11 cellular contexts compared by ENCODE assay signal in genomic region chr3:182925330-182925943, GRCh38. TPM values are rescaled to one million over a fixed set of nuclear protein-coding genes. Genes with fewer than 3 reads are reported as not detected.
DNase-seq lines count a peak whose midpoint lies in the region; ATAC-seq, FAIRE-seq and TF ChIP-seq lines count a peak whose summit lies in the region.
"Had no signal": no experiment of that assay in that cellular context is flagged by ENCODE, and none has a peak within 500 bp of the region (broad histone marks: within the 10 kb centered on the region; RNA-seq: fewer than 3 reads in every experiment).

No MANE protein-coding gene starts in this region.

- H3K9ac ChIP-seq in colonic mucosa (ENCODE audit: low read depth in 2 of 2, low read length in 2 of 2) (no peak overlapping the region), kidney (ENCODE audit: low read length in 2 of 2) (no peak overlapping the region)

- no peak for FAIRE-seq in kidney (lab: Jason Lieb, UNC)
- FAIRE-seq: A204.1 had no signal

- peaks cover 5% of the 10 kb centered on the region for H3K9me3 Mint-ChIP-seq in activated CD8-positive, alpha-beta memory T cell treated with anti-CD3 and anti-CD28 coated beads, Interleukin-2, amount 10 ng/mL, durations not matched to agents 7 days and 5 days (ENCODE audit: low read depth)

- no peaks in the 10 kb centered on the region for H3K27me3 ChIP-seq in colonic mucosa
- H3K27me3 ChIP-seq: MG63 had no signal

- intact Hi-C loops in sciatic nerve (cut with DNase I) (no loop called here), colonic mucosa (cut with DNase I) (no loop called here), kidney (cut with DNase I) (no loop called here)

- no peak overlapping the region for H3K27ac Mint-ChIP-seq in activated CD8-positive, alpha-beta memory T cell treated with anti-CD3 and anti-CD28 coated beads, Interleukin-2, amount 10 ng/mL, durations not matched to agents 7 days and 5 days

- H3K4me3 ChIP-seq in colonic mucosa (no peak overlapping the region), kidney (ENCODE audit: low read length in 2 of 2) (no peak overlapping the region)
- H3K4me3 ChIP-seq: MG63 had no signal

- H3K27ac ChIP-seq in colonic mucosa (no peak overlapping the region), kidney (ENCODE audit: low read depth in 2 of 2, low read length in 2 of 2) (no peak overlapping the region)

- H3K4me1 Mint-ChIP-seq in activated CD8-positive, alpha-beta memory T cell treated with anti-CD3 and anti-CD28 coated beads, Interleukin-2, amount 10 ng/mL, durations not matched to agents 7 days and 5 days, result peaks cover 8% of the 10 kb centered on the region

- no peak overlapping the region for H3K4me3 Mint-ChIP-seq in activated CD8-positive, alpha-beta memory T cell treated with anti-CD3 and anti-CD28 coated beads, Interleukin-2, amount 10 ng/mL, durations not matched to agents 7 days and 5 days
- H3K4me3 Mint-ChIP-seq: naive thymus-derived CD8-positive, alpha-beta T cell had no signal

- H3K36me3 ChIP-seq in colonic mucosa, result no peaks in the 10 kb centered on the region
- no peaks in the 10 kb centered on the region for H3K36me3 ChIP-seq in kidney (ENCODE audit: control insufficient read depth in 1 of 2, insufficient read depth in 2 of 2, low read length in 2 of 2)

- peaks cover 59% of the 10 kb centered on the region for H3K36me3 Mint-ChIP-seq in activated CD8-positive, alpha-beta memory T cell treated with anti-CD3 and anti-CD28 coated beads, Interleukin-2, amount 10 ng/mL, durations not matched to agents 7 days and 5 days

- ATAC-seq in HG02852 (IDR thresholded peaks at IDR 0.05; ENCODE audit: unreplicated experiment) (peak; percentile 94), sciatic nerve (peak; percentile 46)
- no peak for ATAC-seq in activated CD8-positive, alpha-beta memory T cell treated with anti-CD3 and anti-CD28 coated beads, Interleukin-2, amount 10 ng/mL, durations not matched to agents 7 days and 5 days
- ATAC-seq: naive thymus-derived CD8-positive, alpha-beta T cell had no signal

- H3K9me3 ChIP-seq in colonic mucosa, result no peaks in the 10 kb centered on the region
- no peaks in the 10 kb centered on the region for H3K9me3 ChIP-seq in kidney (ENCODE audit: control insufficient read depth in 1 of 2, low read length in 2 of 2)
- H3K9me3 ChIP-seq: MG63 had no signal

- TF ChIP-seq CTCF in colonic mucosa (IDR thresholded peaks at IDR 0.05) (no peak), kidney (IDR thresholded peaks at IDR 0.05; ENCODE audit: borderline replicate concordance, extremely low read depth, insufficient read depth) (no peak)

- CTCF ChIA-PET in activated CD8-positive, alpha-beta memory T cell treated with anti-CD3 and anti-CD28 coated beads, Interleukin-2, amount 10 ng/mL, durations not matched to agents 7 days and 5 days (lab: Charles Lee), result interaction anchor here (1.3 kb wide), 1 partner anchor 56 kb away, joined by 3 read pairs; no protein-coding TSS in a partner anchor

- peak; percentile 35 for DNase-seq in NCI-H1105 treated with DMSO at 0.1 percent for 48 hours (lab: John Stamatoyannopoulos, UW)
- no peak for DNase-seq in NCI-H1105 (lab: John Stamatoyannopoulos, UW)
- DNase-seq in OCI-M1 (lab: John Stamatoyannopoulos, UW), result peak; percentile 26
- DNase-seq in sciatic nerve (ENCODE audit: low spot score), result no peak
- no peak for DNase-seq in activated CD8-positive, alpha-beta memory T cell treated with anti-CD3 and anti-CD28 coated beads, Interleukin-2, amount 10 ng/mL, durations not matched to agents 7 days and 5 days
- no peak for DNase-seq in colonic mucosa
- DNase-seq in kidney, result no peak
- DNase-seq: MG63; naive thymus-derived CD8-positive, alpha-beta T cell had no signal

- H3K27me3 Mint-ChIP-seq in activated CD8-positive, alpha-beta memory T cell treated with anti-CD3 and anti-CD28 coated beads, Interleukin-2, amount 10 ng/mL, durations not matched to agents 7 days and 5 days, result no peaks in the 10 kb centered on the region
- H3K27me3 Mint-ChIP-seq: naive thymus-derived CD8-positive, alpha-beta T cell had no signal

- no peaks in the 10 kb centered on the region for H3K4me1 ChIP-seq in colonic mucosa
- peaks cover 0 to 4% of the 10 kb centered on the region in 2 donors for H3K4me1 ChIP-seq in kidney (ENCODE audit: control insufficient read depth in 1 of 2, insufficient read depth in 1 of 2, low read depth in 1 of 2, low read length in 2 of 2)

RNA-seq across cellular contexts. Expression of gene DCUN1D1, which starts 54.9 kb away (rescaled TPM):
- total RNA-seq in sciatic nerve (61.9 TPM), colonic mucosa (10 to 100 TPM; 38.9 to 56.6 TPM), kidney (47.9 TPM)
- total RNA-seq in activated CD8-positive, alpha-beta memory T cell treated with anti-CD3 and anti-CD28 coated beads, Interleukin-2, amount 10 ng/mL, durations not matched to agents 7 days and 5 days, result 10 to 100 TPM; 54.6 to 65.0 TPM
- 14.2 TPM for polyA plus RNA-seq in kidney (ENCODE audit: insufficient read depth, low read depth, low replicate concordance)

Comparison
In these comparisons a context has a peak if more than half of its experiments do, and no peak if none do; other contexts are left out.
1. DNase-seq: peak in NCI-H1105 treated with DMSO at 0.1 percent for 48 hours (single experiment) and OCI-M1 (single experiment); none in NCI-H1105 (single experiment), sciatic nerve (single experiment), activated CD8-positive, alpha-beta memory T cell treated with anti-CD3 and anti-CD28 coated beads, Interleukin-2, amount 10 ng/mL, durations not matched to agents 7 days and 5 days (single experiment), colonic mucosa (single experiment) and kidney (single experiment).